ENCODE assay signal across 8 cellular contexts in the genomic region with DNA sequence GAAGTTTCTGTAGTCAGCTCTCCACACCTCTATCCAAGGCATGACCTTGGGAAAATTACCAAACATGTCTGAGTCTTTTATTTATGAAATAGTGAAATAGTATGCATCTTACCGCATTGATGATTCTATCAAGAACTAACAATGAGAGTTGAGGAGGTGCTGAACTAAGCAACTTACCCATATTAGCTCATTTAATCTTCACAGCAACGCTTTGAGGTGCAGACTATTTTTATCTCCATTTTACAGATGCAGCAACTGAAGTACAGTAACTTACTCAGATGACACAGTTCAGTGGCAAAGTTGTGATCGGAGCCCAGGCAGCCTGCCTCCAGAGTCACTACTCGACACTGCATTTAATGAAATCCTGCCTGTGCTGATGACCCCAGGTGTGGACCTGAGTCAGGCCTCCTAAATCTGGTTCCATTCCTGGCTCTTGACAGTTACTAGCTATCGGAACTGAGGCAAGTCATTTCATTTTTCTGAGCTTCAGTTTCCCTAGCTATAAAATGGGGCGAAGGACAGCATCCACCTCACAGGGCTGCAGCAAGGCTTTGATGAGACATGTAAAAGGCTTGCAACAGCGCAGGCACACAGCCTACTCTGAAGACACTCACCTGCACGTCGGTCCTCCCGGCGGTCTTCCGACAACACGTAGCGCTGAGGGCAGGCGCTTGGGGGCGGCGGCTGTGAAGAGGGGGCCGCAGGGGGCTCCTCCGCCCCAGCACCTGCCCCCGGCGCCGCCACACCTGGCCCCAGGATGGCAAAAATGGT. TPM values are rescaled to one million over a fixed set of nuclear protein-coding genes. Genes with fewer than 3 reads are reported as not detected.
DNase-seq lines count a peak whose midpoint lies in the region; ATAC-seq and TF ChIP-seq lines count a peak whose summit lies in the region.

No MANE protein-coding gene starts in this region.

- H3K4me1 ChIP-seq in Caco-2 (peaks cover 5% of the 10 kb centered on the region), PC-3 (ENCODE audit: insufficient read depth, low read length) (peaks cover 7% of the 10 kb centered on the region; the same call in 1 of the 2 replicates), endocrine pancreas (ENCODE audit: control insufficient read depth, insufficient read depth, low read length) (no peaks in the 10 kb centered on the region), osteoblast (ENCODE audit: insufficient read depth, low read length) (peaks cover 5% of the 10 kb centered on the region)

- H3K36me3 ChIP-seq in Caco-2 (ENCODE audit: control insufficient read depth, insufficient read depth, low read length): peaks cover 3% of the 10 kb centered on the region; the same call in 1 of the 2 replicates
- no peaks in the 10 kb centered on the region for H3K36me3 ChIP-seq in PC-3 (ENCODE audit: low read depth, low read length)
- H3K36me3 ChIP-seq in endocrine pancreas (ENCODE audit: control insufficient read depth, insufficient read depth, low read length): no peaks in the 10 kb centered on the region
- H3K36me3 ChIP-seq in osteoblast (ENCODE audit: insufficient read depth, low read length): peaks cover 13% of the 10 kb centered on the region

- peaks cover 46% of the 10 kb centered on the region for H3K36me3 Mint-ChIP-seq in Caco-2 (ENCODE audit: insufficient read depth, unreplicated experiment)

- H3K9me2 ChIP-seq in PC-3 (replicated peaks; ENCODE audit: low read length): no peaks in the 10 kb centered on the region

- DNase-seq in Caco-2: no peak
- DNase-seq in PC-3: no peak
- peak; percentile 49 for DNase-seq in osteoblast (ENCODE audit: insufficient read length, low spot score, missing footprints)
- no peak for DNase-seq in KG1 (lab: John Stamatoyannopoulos, UW)
- DNase-seq in HK-2 (ENCODE audit: unreplicated experiment): no peak

- peak overlapping the region; percentile 93 for H3K4me2 ChIP-seq in PC-3 (ENCODE audit: low read length)
- H3K4me2 ChIP-seq in osteoblast (ENCODE audit: insufficient read depth, low read length): peak overlapping the region; percentile 95

- no peaks in the 10 kb centered on the region for H3K27me3 Mint-ChIP-seq in Caco-2 (ENCODE audit: insufficient read depth, unreplicated experiment)

- H3K9ac ChIP-seq in PC-3 (ENCODE audit: low read length): no peak overlapping the region
- peak overlapping the region; percentile 8 for H3K9ac ChIP-seq in endocrine pancreas (ENCODE audit: control insufficient read depth, insufficient read depth, low read length)

- intact Hi-C loops in Caco-2 (cut with micrococcal nuclease; ENCODE audit: unreplicated experiment) (no loop called here), PC-3 (cut with micrococcal nuclease) (no loop called here)

- no TSS peak for BruUV-seq in Caco-2 (replicated peaks; lab: Mats Ljungman, UMichigan)
- BruUV-seq in PC-3 (replicated peaks; lab: Mats Ljungman, UMichigan): no TSS peak

- TF ChIP-seq CTCF in Caco-2 (IDR thresholded peaks at IDR 0.05; ENCODE audit: insufficient read depth in 1 of 2, low read depth in 1 of 2, low read length in 1 of 2, severe bottlenecking in 1 of 2, unreplicated experiment in 1 of 2) (no peak), PC-3 (conservative IDR thresholded peaks at IDR 0.05; ENCODE audit: low read depth, low read length) (no peak), osteoblast (IDR thresholded peaks at IDR 0.05; ENCODE audit: extremely low read depth, low read depth, low read length) (no peak)

- ATAC-seq in PC-3 (no peak), HG02973 (IDR thresholded peaks at IDR 0.05; ENCODE audit: unreplicated experiment) (no peak), GM21723 (IDR thresholded peaks at IDR 0.05; ENCODE audit: unreplicated experiment) (no peak)

- H3K79me2 ChIP-seq in PC-3 (ENCODE audit: low read length) (peaks cover 10% of the 10 kb centered on the region; the same call in 1 of the 2 replicates), osteoblast (ENCODE audit: insufficient read depth, low read length) (peaks cover 10% of the 10 kb centered on the region)

- no peaks in the 10 kb centered on the region for H3F3A ChIP-seq in PC-3 (ENCODE audit: low read length, unreplicated experiment)

- POLR2A ChIA-PET in Caco-2 (lab: Charles Lee): interaction anchor here (2.9 kb wide), 1 partner anchor 37 kb away, joined by 19 read pairs; a partner anchor contains a TSS
- POLR2A ChIA-PET in PC-3 (lab: Charles Lee; ENCODE audit: unreplicated experiment): no interaction called here

- H3K27me3 ChIP-seq in Caco-2 (replicated peaks; ENCODE audit: control insufficient read depth, insufficient read depth, low read length): no peaks in the 10 kb centered on the region
- H3K27me3 ChIP-seq in PC-3 (ENCODE audit: low read length): no peaks in the 10 kb centered on the region
- no peaks in the 10 kb centered on the region for H3K27me3 ChIP-seq in endocrine pancreas (ENCODE audit: control insufficient read depth, insufficient read depth, low read length)
- no peaks in the 10 kb centered on the region for H3K27me3 ChIP-seq in osteoblast (ENCODE audit: insufficient read depth, low read length)

- H3K4me1 Mint-ChIP-seq in Caco-2 (ENCODE audit: low read depth, unreplicated experiment): no peaks in the 10 kb centered on the region

- H2AFZ ChIP-seq in PC-3 (ENCODE audit: low read length): peak overlapping the region; percentile 64; the same call in 1 of the 2 replicates
- H2AFZ ChIP-seq in osteoblast (ENCODE audit: low read length): peak overlapping the region; percentile 29

- H3K27ac ChIP-seq in PC-3 (ENCODE audit: low read length) (no peak overlapping the region), osteoblast (ENCODE audit: low read depth, low read length) (no peak overlapping the region)

- H4K20me1 ChIP-seq in PC-3 (ENCODE audit: low read length) (no peaks in the 10 kb centered on the region), osteoblast (ENCODE audit: insufficient read depth, low read length) (peaks cover 12% of the 10 kb centered on the region)

- H3K9me3 Mint-ChIP-seq in Caco-2 (ENCODE audit: unreplicated experiment): no peaks in the 10 kb centered on the region

- H3K4me3 Mint-ChIP-seq in Caco-2 (ENCODE audit: unreplicated experiment): peak overlapping the region; percentile 80

- CTCF ChIA-PET in Caco-2 (lab: Charles Lee) (interaction anchor here (0.5 to 3.4 kb wide), 4 partner anchors 13 to 84 kb away, joined by 3 to 18 read pairs (median 6); a partner anchor contains a TSS), PC-3 (lab: Charles Lee) (no interaction called here)

- H3K9me3 ChIP-seq in Caco-2: no peaks in the 10 kb centered on the region
- no peaks in the 10 kb centered on the region for H3K9me3 ChIP-seq in PC-3 (ENCODE audit: low read length)
- no peaks in the 10 kb centered on the region for H3K9me3 ChIP-seq in endocrine pancreas (ENCODE audit: control insufficient read depth, low read length)
- no peaks in the 10 kb centered on the region for H3K9me3 ChIP-seq in osteoblast (ENCODE audit: low read depth, low read length)

- H3K27ac Mint-ChIP-seq in Caco-2 (ENCODE audit: unreplicated experiment): no peak overlapping the region

- H3K4me3 ChIP-seq in Caco-2 (ENCODE audit: low read depth, low read length) (peak overlapping the region; percentile 92), PC-3 (ENCODE audit: low read length) (peak overlapping the region; percentile 85), endocrine pancreas (ENCODE audit: control insufficient read depth, insufficient read depth, low read length) (no peak overlapping the region), osteoblast (ENCODE audit: insufficient read depth, low read length) (peak overlapping the region; percentile 82)

RNA-seq across cellular contexts. Expression of a gene that starts 1.6 kb away (rescaled TPM):
- 15.8 and 18.1 TPM in 2 replicates for total RNA-seq in Caco-2 (2022)
- 5.4 and 12.0 TPM in 2 replicates for total RNA-seq in PC-3 (2014; rRNA removed)
- 2.1 and 3.3 TPM in 2 replicates for total RNA-seq in osteoblast

RNA-seq across cellular contexts. Expression of a gene that starts 13.7 kb away (rescaled TPM):
- total RNA-seq in Caco-2 (2022): not detected in 2 replicates
- not detected in 2 replicates for total RNA-seq in PC-3 (2014; rRNA removed)
- total RNA-seq in osteoblast: not detected in 2 replicates

RNA-seq across cellular contexts. Expression of a gene that starts 14.9 kb away (rescaled TPM):
- total RNA-seq in Caco-2 (2022) (27.6 and 29.2 TPM in 2 replicates), PC-3 (2014; rRNA removed) (31.5 and 38.6 TPM in 2 replicates), osteoblast (28.6 and 35.8 TPM in 2 replicates)

RNA-seq across cellular contexts. Expression of a gene that starts 36.7 kb away (rescaled TPM):
- total RNA-seq in Caco-2 (2022) (15.3 and 19.0 TPM in 2 replicates), PC-3 (2014; rRNA removed) (0.33 and 0.40 TPM in 2 replicates), osteoblast (not detected in 2 replicates)

RNA-seq across cellular contexts. Expression of a gene that starts 37.9 kb away (rescaled TPM):
- total RNA-seq in Caco-2 (2022): 81.8 and 85.0 TPM in 2 replicates
- 36.6 and 67.3 TPM in 2 replicates for total RNA-seq in PC-3 (2014; rRNA removed)
- total RNA-seq in osteoblast: 30.6 and 42.0 TPM in 2 replicates
